Comparison of ENCODE assay signal across 8 cellular contexts in the genomic region with DNA sequence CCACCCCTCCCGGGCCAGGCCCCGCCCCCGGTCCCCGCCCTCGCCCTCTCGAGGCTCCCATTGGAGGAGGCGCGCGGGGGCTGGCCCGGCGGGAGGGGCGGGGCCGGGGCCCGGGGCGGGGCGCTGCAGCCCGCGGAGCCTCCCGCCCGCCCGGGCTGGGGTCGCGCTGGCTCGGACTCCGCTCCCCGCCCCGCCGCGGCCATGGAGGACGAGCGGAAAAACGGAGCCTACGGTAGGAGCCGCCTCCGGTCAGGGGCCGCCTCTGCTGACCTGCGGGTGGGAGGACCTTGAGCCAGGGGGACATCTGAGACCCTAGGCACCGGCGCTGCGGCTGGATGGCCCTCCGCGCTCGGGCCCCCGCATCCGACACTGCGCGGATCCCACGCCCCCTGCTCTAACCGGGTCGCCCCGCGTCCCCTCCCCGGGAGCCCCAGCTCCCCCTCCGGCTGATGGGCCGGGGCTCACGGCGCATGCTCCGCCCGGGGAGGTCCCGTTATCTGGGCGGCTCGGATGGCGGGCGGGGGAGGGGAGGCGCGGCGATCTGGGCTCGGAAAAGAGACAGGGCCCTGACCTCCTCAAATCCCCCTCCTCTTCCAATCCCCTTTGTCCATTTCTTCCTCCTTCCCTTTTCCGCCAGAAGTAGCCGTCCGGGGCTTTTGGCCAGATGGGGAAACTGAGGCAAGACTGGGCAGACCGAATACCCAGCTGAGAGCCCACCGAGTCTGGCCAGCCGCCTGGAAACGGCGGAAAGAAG. TPM values are rescaled to one million over a fixed set of nuclear protein-coding genes. Genes with fewer than 3 reads are reported as not detected.
A peak's percentile ranks its signal among the peaks of the same experiment; 100 is the strongest.
DNase-seq lines count a peak whose midpoint lies in the region; ATAC-seq and TF ChIP-seq lines count a peak whose summit lies in the region.

No MANE protein-coding gene starts in this region.

- no peak for TF ChIP-seq CTCF in colonic mucosa (IDR thresholded peaks at IDR 0.05)

- H3K27me3 Mint-ChIP-seq in activated CD4-positive, alpha-beta T cell treated with anti-CD3 and anti-CD28 coated beads, Interleukin-2, amount 10 ng/mL, durations not matched to agents 24 days and 14 days = peaks cover 12% of the 10 kb centered on the region

- no peaks in the 10 kb centered on the region for H3K36me3 ChIP-seq in colonic mucosa

- peaks cover 8% of the 10 kb centered on the region for H3K36me3 Mint-ChIP-seq in activated CD4-positive, alpha-beta T cell treated with anti-CD3 and anti-CD28 coated beads, Interleukin-2, amount 10 ng/mL, durations not matched to agents 24 days and 14 days (ENCODE audit: low read depth)

- peaks cover 19% of the 10 kb centered on the region for H3K4me1 Mint-ChIP-seq in activated CD4-positive, alpha-beta T cell treated with anti-CD3 and anti-CD28 coated beads, Interleukin-2, amount 10 ng/mL, durations not matched to agents 24 days and 14 days

- no peaks in the 10 kb centered on the region for H3K9me3 Mint-ChIP-seq in activated CD4-positive, alpha-beta T cell treated with anti-CD3 and anti-CD28 coated beads, Interleukin-2, amount 10 ng/mL, durations not matched to agents 24 days and 14 days

- peak overlapping the region; percentile 88 for H3K4me3 ChIP-seq in colonic mucosa

- no peaks in the 10 kb centered on the region for H3K9me3 ChIP-seq in colonic mucosa

- intact Hi-C loops in activated CD4-positive, alpha-beta T cell treated with anti-CD3 and anti-CD28 coated beads, Interleukin-2, amount 10 ng/mL, durations not matched to agents 24 days and 14 days (cut with micrococcal nuclease) = loop anchor here (1.0 kb wide), 3 partner anchors 7 to 52 kb away; a partner anchor contains a TSS
- intact Hi-C loops in colonic mucosa (cut with DNase I) = no loop called here

- peak; percentile 81 for DNase-seq in NCI-H345 (lab: John Stamatoyannopoulos, UW)
- peak; percentile 95 for DNase-seq in activated CD4-positive, alpha-beta T cell treated with anti-CD3 and anti-CD28 coated beads, Interleukin-2, amount 10 ng/mL, durations not matched to agents 24 days and 14 days
- peak; percentile 90 for DNase-seq in colonic mucosa
- DNase-seq in left lobe of liver (ENCODE audit: low spot score) = peak; percentile 80
- peak; percentile 89 to 92 for DNase-seq in stimulated activated CD4-positive, alpha-beta T cell treated with anti-CD3 and anti-CD28 coated beads, Interleukin-2, amount 100 ng/mL, for 24 hours

- H3K27ac ChIP-seq in colonic mucosa = peak overlapping the region; percentile 78

- H3K27me3 ChIP-seq in colonic mucosa = no peaks in the 10 kb centered on the region

- peak overlapping the region; percentile 100 for H3K27ac Mint-ChIP-seq in activated CD4-positive, alpha-beta T cell treated with anti-CD3 and anti-CD28 coated beads, Interleukin-2, amount 10 ng/mL, durations not matched to agents 24 days and 14 days

- peak; percentile 54 for ATAC-seq in HG02884 (IDR thresholded peaks at IDR 0.05; ENCODE audit: unreplicated experiment)
- peak; percentile 98 for ATAC-seq in left lobe of liver
- no peak for ATAC-seq in GM21526 (IDR thresholded peaks at IDR 0.05; ENCODE audit: low FRiP score, unreplicated experiment)

- H3K9ac ChIP-seq in colonic mucosa (ENCODE audit: low read depth in 2 of 2, low read length in 2 of 2) = peak overlapping the region; percentile 74 to 89

- peak overlapping the region; percentile 99 for H3K4me3 Mint-ChIP-seq in activated CD4-positive, alpha-beta T cell treated with anti-CD3 and anti-CD28 coated beads, Interleukin-2, amount 10 ng/mL, durations not matched to agents 24 days and 14 days

- no peaks in the 10 kb centered on the region for H3K4me1 ChIP-seq in colonic mucosa

- TF ChIP-seq POLR2A in GM15510 (IDR thresholded peaks at IDR 0.05; ENCODE audit: borderline replicate concordance, extremely low read depth, insufficient read length) = peak; percentile 69

RNA-seq across cellular contexts. Expression of a gene that starts 15.4 kb away (rescaled TPM):
- total RNA-seq in activated CD4-positive, alpha-beta T cell treated with anti-CD3 and anti-CD28 coated beads, Interleukin-2, amount 10 ng/mL, durations not matched to agents 24 days and 14 days = not detected in 2 replicates
- total RNA-seq in colonic mucosa = 100 to 1,000 TPM; 149 to 172 TPM
- total RNA-seq in left lobe of liver = 1.0 TPM

RNA-seq across cellular contexts. Expression of a gene that starts 22.8 kb away (rescaled TPM):
- 85.5 and 98.6 TPM in 2 replicates for total RNA-seq in activated CD4-positive, alpha-beta T cell treated with anti-CD3 and anti-CD28 coated beads, Interleukin-2, amount 10 ng/mL, durations not matched to agents 24 days and 14 days
- 100 to 1,000 TPM in 1 of 2 donors, 10 to 100 TPM in 1; 87.1 to 137 TPM for total RNA-seq in colonic mucosa
- total RNA-seq in left lobe of liver = 12.9 TPM

RNA-seq across cellular contexts. Expression of a gene that starts 33.7 kb away (rescaled TPM):
- 41.0 and 44.2 TPM in 2 replicates for total RNA-seq in activated CD4-positive, alpha-beta T cell treated with anti-CD3 and anti-CD28 coated beads, Interleukin-2, amount 10 ng/mL, durations not matched to agents 24 days and 14 days
- total RNA-seq in colonic mucosa (10 to 100 TPM; 11.1 to 13.4 TPM), left lobe of liver (1.3 TPM)

RNA-seq across cellular contexts. Expression of a gene that starts 36.7 kb away (rescaled TPM):
- total RNA-seq in activated CD4-positive, alpha-beta T cell treated with anti-CD3 and anti-CD28 coated beads, Interleukin-2, amount 10 ng/mL, durations not matched to agents 24 days and 14 days = 84.0 and 90.6 TPM in 2 replicates
- total RNA-seq in colonic mucosa = 10 to 100 TPM; 11.0 to 27.2 TPM
- total RNA-seq in left lobe of liver = 10.4 TPM

RNA-seq across cellular contexts. Expression of a gene that starts 51.6 kb away (rescaled TPM):
- total RNA-seq in activated CD4-positive, alpha-beta T cell treated with anti-CD3 and anti-CD28 coated beads, Interleukin-2, amount 10 ng/mL, durations not matched to agents 24 days and 14 days = 588 TPM in 2 replicates
- 100 to 1,000 TPM; 143 to 271 TPM for total RNA-seq in colonic mucosa
- 57.1 TPM for total RNA-seq in left lobe of liver

Comparison
In these comparisons a context has a peak if more than half of its experiments do, and no peak if none do; other contexts are left out.
1. RNA of a gene that starts 15.4 kb away (total RNA-seq): 149 to 172 TPM in colonic mucosa; 1.0 TPM in left lobe of liver (single experiment) and not detected in activated CD4-positive, alpha-beta T cell treated with anti-CD3 and anti-CD28 coated beads, Interleukin-2, amount 10 ng/mL, durations not matched to agents 24 days and 14 days; every median in the first group is over 10 times any median in the second.
2. Peak in every context shown above with its lines, with median percentiles within 50 percentile points of each other: DNase-seq.